1 cellular context compared by ENCODE assay signal in the genomic region with DNA sequence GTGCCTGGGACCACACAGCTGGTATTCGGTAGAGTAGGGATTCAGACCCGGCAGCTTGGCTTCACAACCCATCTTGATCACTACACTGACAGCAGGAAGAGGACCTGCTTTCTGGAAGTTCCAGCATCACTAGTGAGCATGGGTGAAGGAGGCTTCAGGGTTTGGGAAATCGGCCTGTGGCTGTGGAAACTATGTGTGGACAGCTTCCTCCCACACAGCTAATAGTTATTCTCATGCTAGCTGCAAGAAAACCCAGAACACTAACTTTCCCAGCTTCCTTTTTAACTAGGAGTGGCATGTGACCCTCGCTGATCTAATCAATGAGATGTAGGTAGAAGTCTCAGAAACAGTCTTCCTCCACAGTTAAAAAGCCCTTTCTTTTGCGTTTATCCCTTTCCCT.
TF ChIP-seq lines count a peak whose summit lies in the region.

No MANE protein-coding gene starts in this region.

TF ChIP-seq in IMR-90, 13 proteins besides CTCF, POLR2A, EP300 and RAD21:
- no peak for TF ChIP-seq CEBPB (IDR thresholded peaks at IDR 0.05; ENCODE audit: low read depth, low read length)
- no peak for TF ChIP-seq NFE2L2 (IDR thresholded peaks at IDR 0.05; ENCODE audit: low read depth, low read length)
- TF ChIP-seq CHD1 (IDR thresholded peaks at IDR 0.05; ENCODE audit: low read depth, low read length), result no peak
- TF ChIP-seq MAZ (IDR thresholded peaks at IDR 0.05; ENCODE audit: borderline replicate concordance, low read depth, low read length), result no peak
